ENCODE assay signal across 1 cellular context in genomic region chr7:139297795-139298194, GRCh38.
TF ChIP-seq lines count a peak whose summit lies in the region.

No MANE protein-coding gene starts in this region.

TF ChIP-seq in HepG2, 621 proteins besides CTCF, POLR2A, EP300 and RAD21 (continued from another document):
- TF ChIP-seq, protein P1, sequence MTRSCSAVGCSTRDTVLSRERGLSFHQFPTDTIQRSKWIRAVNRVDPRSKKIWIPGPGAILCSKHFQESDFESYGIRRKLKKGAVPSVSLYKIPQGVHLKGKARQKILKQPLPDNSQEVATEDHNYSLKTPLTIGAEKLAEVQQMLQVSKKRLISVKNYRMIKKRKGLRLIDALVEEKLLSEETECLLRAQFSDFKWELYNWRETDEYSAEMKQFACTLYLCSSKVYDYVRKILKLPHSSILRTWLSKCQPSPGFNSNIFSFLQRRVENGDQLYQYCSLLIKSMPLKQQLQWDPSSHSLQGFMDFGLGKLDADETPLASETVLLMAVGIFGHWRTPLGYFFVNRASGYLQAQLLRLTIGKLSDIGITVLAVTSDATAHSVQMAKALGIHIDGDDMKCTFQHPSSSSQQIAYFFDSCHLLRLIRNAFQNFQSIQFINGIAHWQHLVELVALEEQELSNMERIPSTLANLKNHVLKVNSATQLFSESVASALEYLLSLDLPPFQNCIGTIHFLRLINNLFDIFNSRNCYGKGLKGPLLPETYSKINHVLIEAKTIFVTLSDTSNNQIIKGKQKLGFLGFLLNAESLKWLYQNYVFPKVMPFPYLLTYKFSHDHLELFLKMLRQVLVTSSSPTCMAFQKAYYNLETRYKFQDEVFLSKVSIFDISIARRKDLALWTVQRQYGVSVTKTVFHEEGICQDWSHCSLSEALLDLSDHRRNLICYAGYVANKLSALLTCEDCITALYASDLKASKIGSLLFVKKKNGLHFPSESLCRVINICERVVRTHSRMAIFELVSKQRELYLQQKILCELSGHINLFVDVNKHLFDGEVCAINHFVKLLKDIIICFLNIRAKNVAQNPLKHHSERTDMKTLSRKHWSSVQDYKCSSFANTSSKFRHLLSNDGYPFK (CRISPR knock-in tag; IDR thresholded peaks at IDR 0.05; ENCODE audit: borderline replicate concordance): no peak
- TF ChIP-seq PRDM10 (CRISPR knock-in tag; IDR thresholded peaks at IDR 0.05; ENCODE audit: low read depth) (no peak), ZNF710 (CRISPR knock-in tag; IDR thresholded peaks at IDR 0.05; ENCODE audit: borderline replicate concordance) (0 out of 2 replicates have a peak, but pooled peaks have one; percentile 41), ZNF646 (CRISPR knock-in tag; IDR thresholded peaks at IDR 0.05) (no peak), ZMYM4 (CRISPR knock-in tag; IDR thresholded peaks at IDR 0.05) (peak; percentile 35; the same call in 1 of the 2 replicates), ZBTB21 (CRISPR knock-in tag; IDR thresholded peaks at IDR 0.05) (peak; percentile 71; the same call in 1 of the 2 replicates), ISL2 (CRISPR knock-in tag; IDR thresholded peaks at IDR 0.05) (0 out of 2 replicates have a peak, but pooled peaks have one; percentile 50), PPARG (CRISPR knock-in tag; conservative IDR thresholded peaks at IDR 0.05) (0 out of 2 replicates have a peak, but pooled peaks have one; percentile 33), KDM3A (CRISPR knock-in tag; IDR thresholded peaks at IDR 0.05; ENCODE audit: low read depth) (no peak), GABPA (IDR thresholded peaks at IDR 0.05; ENCODE audit: low read depth, low read length) (no peak), GABPA (CRISPR knock-in tag; IDR thresholded peaks at IDR 0.05; ENCODE audit: low read depth) (peak; percentile 43)
